ENCODE assay signal across 9 cellular contexts in genomic region chr17:47203984-47204721, GRCh38. TPM values are rescaled to one million over a fixed set of nuclear protein-coding genes. Genes with fewer than 3 reads are reported as not detected.
A peak's percentile ranks its signal among the peaks of the same experiment; 100 is the strongest.
DNase-seq lines count a peak whose midpoint lies in the region.
"Had no signal": no experiment of that assay in that cellular context is flagged by ENCODE, and none has a peak within 500 bp of the region (broad histone marks: within the 10 kb centered on the region; RNA-seq: fewer than 3 reads in every experiment).

No MANE protein-coding gene starts in this region.

- peak; percentile 60 for DNase-seq in Daoy (ENCODE audit: low read depth)
- peak; percentile 29 to 52 for DNase-seq in SJCRH30
- DNase-seq in globus pallidus (ENCODE audit: low spot score), result no peak
- no peak for DNase-seq in islet precursor cell
- DNase-seq in NCI-H1694 (lab: John Stamatoyannopoulos, UW), result no peak
- no peak for DNase-seq in T-helper 9 cell
- DNase-seq: SHP77 had no signal

- H3K27ac ChIP-seq in SJCRH30 (peak overlapping the region; percentile 84), angular gyrus (ENCODE audit: low read depth, low read length) (peak overlapping the region; percentile 29), skin epidermis (peak overlapping the region in 20 of 21 experiments; percentile 16 to 89 (median 74))

- peak overlapping the region; percentile 32; the same call in 1 of the 2 replicates for H3K4me3 ChIP-seq in SJCRH30
- H3K4me3 ChIP-seq in skin epidermis, result no peak overlapping the region

- no peaks in the 10 kb centered on the region for H3K27me3 ChIP-seq in SJCRH30

- no peaks in the 10 kb centered on the region for H3K36me3 ChIP-seq in SJCRH30

- peaks cover 4% of the 10 kb centered on the region; the same call in 1 of the 2 replicates for H3K9me3 ChIP-seq in SJCRH30 (replicated peaks)

- H3K4me1 ChIP-seq in SJCRH30, result peaks cover 42% of the 10 kb centered on the region

RNA-seq across cellular contexts. Expression of gene MYL4, which starts 5.0 kb away (rescaled TPM):
- not detected in 2 replicates for total RNA-seq in Daoy (2014; rRNA removed; shearing (Covaris generic))
- total RNA-seq in SJCRH30 (2014; rRNA removed; shearing (Covaris generic)), result 58.4 and 61.9 TPM in 2 replicates

RNA-seq across cellular contexts. Expression of gene CDC27, which starts 15.1 kb away (rescaled TPM):
- 79.9 and 117 TPM in 2 replicates for total RNA-seq in Daoy (2014; rRNA removed; shearing (Covaris generic))
- total RNA-seq in SJCRH30 (2014; rRNA removed; shearing (Covaris generic)), result 163 and 205 TPM in 2 replicates

RNA-seq across cellular contexts. Expression of gene ITGB3, which starts 49.5 kb away (rescaled TPM):
- total RNA-seq in Daoy (2014; rRNA removed; shearing (Covaris generic)), result 15.1 and 22.1 TPM in 2 replicates
- 28.0 and 28.9 TPM in 2 replicates for total RNA-seq in SJCRH30 (2014; rRNA removed; shearing (Covaris generic))

Comparison
In these comparisons a context has a peak if more than half of its experiments do, and no peak if none do; other contexts are left out.
1. DNase-seq: peak in Daoy (single experiment) and SJCRH30 (2 of 2); none in globus pallidus (single experiment), islet precursor cell (single experiment), NCI-H1694 (single experiment) and T-helper 9 cell (single experiment).
2. H3K27ac ChIP-seq: peak in every context shown above with its lines; median percentile 84 in SJCRH30; 74 in skin epidermis; 29 in angular gyrus.
3. RNA of gene MYL4, which starts 5.0 kb away (total RNA-seq): 58.4 to 61.9 TPM in SJCRH30; not detected in Daoy; every median in the first group is over 10 times any median in the second.